ENCODE assay signal across 1 cellular context in the genomic region with DNA sequence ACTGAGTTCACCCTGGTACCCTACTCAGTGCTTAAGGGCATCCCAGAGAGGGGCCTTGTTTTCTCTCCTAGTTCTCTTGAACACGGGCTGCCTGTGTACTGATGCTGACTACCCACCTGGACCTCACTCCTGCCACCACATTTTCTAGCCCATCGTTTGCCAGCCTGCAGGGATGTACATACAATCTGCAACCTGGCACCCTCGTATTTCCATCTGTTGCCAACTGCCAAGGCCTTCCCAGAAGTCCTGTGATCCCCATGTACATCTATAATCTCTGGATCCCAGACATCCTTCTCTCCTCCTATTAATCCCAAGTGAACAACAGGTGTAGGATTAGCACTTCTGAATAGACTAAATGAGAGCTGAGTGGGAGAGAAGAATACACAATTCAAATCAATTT.
TF ChIP-seq lines count a peak whose summit lies in the region.

No MANE protein-coding gene starts in this region.

TF ChIP-seq in GM23338, 12 proteins besides CTCF, POLR2A, EP300 and RAD21:
- TF ChIP-seq EZH2 (IDR thresholded peaks at IDR 0.05; ENCODE audit: low read depth, unreplicated experiment) (no peak), ZNF114 (CRISPR knock-in tag; IDR thresholded peaks at IDR 0.05) (no peak), ZNF331 (CRISPR knock-in tag; IDR thresholded peaks at IDR 0.05; ENCODE audit: low read depth) (no peak), STAT1 (IDR thresholded peaks at IDR 0.05; ENCODE audit: unreplicated experiment) (no peak), POLR2AphosphoS5 (IDR thresholded peaks at IDR 0.05; ENCODE audit: low read depth) (no peak)
- TF ChIP-seq, protein P1, sequence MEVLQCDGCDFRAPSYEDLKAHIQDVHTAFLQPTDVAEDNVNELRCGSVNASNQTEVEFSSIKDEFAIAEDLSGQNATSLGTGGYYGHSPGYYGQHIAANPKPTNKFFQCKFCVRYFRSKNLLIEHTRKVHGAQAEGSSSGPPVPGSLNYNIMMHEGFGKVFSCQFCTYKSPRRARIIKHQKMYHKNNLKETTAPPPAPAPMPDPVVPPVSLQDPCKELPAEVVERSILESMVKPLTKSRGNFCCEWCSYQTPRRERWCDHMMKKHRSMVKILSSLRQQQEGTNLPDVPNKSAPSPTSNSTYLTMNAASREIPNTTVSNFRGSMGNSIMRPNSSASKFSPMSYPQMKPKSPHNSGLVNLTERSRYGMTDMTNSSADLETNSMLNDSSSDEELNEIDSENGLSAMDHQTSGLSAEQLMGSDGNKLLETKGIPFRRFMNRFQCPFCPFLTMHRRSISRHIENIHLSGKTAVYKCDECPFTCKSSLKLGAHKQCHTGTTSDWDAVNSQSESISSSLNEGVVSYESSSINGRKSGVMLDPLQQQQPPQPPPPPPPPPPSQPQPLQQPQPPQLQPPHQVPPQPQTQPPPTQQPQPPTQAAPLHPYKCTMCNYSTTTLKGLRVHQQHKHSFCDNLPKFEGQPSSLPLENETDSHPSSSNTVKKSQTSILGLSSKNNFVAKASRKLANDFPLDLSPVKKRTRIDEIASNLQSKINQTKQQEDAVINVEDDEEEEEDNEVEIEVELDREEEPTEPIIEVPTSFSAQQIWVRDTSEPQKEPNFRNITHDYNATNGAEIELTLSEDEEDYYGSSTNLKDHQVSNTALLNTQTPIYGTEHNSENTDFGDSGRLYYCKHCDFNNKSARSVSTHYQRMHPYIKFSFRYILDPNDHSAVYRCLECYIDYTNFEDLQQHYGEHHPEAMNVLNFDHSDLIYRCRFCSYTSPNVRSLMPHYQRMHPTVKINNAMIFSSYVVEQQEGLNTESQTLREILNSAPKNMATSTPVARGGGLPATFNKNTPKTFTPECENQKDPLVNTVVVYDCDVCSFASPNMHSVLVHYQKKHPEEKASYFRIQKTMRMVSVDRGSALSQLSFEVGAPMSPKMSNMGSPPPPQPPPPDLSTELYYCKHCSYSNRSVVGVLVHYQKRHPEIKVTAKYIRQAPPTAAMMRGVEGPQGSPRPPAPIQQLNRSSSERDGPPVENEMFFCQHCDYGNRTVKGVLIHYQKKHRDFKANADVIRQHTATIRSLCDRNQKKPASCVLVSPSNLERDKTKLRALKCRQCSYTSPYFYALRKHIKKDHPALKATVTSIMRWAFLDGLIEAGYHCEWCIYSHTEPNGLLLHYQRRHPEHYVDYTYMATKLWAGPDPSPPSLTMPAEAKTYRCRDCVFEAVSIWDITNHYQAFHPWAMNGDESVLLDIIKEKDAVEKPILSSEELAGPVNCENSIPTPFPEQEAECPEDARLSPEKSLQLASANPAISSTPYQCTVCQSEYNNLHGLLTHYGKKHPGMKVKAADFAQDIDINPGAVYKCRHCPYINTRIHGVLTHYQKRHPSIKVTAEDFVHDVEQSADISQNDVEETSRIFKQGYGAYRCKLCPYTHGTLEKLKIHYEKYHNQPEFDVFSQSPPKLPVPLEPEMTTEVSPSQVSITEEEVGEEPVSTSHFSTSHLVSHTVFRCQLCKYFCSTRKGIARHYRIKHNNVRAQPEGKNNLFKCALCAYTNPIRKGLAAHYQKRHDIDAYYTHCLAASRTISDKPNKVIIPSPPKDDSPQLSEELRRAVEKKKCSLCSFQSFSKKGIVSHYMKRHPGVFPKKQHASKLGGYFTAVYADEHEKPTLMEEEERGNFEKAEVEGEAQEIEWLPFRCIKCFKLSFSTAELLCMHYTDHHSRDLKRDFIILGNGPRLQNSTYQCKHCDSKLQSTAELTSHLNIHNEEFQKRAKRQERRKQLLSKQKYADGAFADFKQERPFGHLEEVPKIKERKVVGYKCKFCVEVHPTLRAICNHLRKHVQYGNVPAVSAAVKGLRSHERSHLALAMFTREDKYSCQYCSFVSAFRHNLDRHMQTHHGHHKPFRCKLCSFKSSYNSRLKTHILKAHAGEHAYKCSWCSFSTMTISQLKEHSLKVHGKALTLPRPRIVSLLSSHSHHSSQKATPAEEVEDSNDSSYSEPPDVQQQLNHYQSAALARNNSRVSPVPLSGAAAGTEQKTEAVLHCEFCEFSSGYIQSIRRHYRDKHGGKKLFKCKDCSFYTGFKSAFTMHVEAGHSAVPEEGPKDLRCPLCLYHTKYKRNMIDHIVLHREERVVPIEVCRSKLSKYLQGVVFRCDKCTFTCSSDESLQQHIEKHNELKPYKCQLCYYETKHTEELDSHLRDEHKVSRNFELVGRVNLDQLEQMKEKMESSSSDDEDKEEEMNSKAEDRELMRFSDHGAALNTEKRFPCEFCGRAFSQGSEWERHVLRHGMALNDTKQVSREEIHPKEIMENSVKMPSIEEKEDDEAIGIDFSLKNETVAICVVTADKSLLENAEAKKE (CRISPR knock-in tag; IDR thresholded peaks at IDR 0.05): no peak
